31 cellular contexts compared by ENCODE assay signal in the genomic region with DNA sequence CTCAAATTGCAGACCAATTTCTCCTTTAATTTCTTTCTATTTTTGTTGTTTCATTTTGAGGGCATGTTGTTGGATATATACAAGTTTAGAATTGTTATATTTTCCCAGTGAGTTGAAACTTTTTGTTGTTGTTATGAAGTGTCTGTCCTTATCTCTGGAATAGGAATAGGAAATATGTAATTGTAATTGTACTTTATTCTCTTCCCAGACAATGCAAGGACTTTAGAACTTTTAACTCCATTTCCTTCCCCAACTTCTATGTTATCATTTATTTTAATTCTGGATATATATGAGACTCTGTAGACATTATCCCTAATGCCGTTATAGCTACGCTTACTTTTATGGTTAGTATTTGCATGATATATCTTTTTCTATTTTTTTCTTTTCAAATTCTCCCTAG.
"Had no signal": no experiment of that assay in that cellular context is flagged by ENCODE, and none has a peak within 500 bp of the region (broad histone marks: within the 10 kb centered on the region; RNA-seq: fewer than 3 reads in every experiment).

No MANE protein-coding gene starts in this region.

- H3K9ac ChIP-seq: neural progenitor cell, parathyroid adenoma had no signal

- H3K4me3 ChIP-seq: heart right ventricle, hepatocyte, left lung, lung, mucosa of descending colon, neural progenitor cell, right atrium auricular region, right lobe of liver, smooth muscle cell, stomach, testis, thyroid gland, transverse colon, upper lobe of left lung, vagina had no signal

- H2AFZ ChIP-seq: hepatocyte, neural progenitor cell, parathyroid adenoma had no signal

- H3K27me3 ChIP-seq: heart right ventricle, hepatocyte, left lung, neural progenitor cell, neutrophil, right atrium auricular region, right lobe of liver, stomach, testis, thyroid gland, transverse colon, upper lobe of left lung, vagina had no signal

- H3K27me3 Mint-ChIP-seq: naive thymus-derived CD4-positive, alpha-beta T cell; stimulated activated naive B cell treated with anti-CD40 and anti-IgM and Interleukin-4, amounts not matched to agents 10 μg/mL and 1 μg/mL and 100 μg/mL, for 72 hours had no signal

- H3K4me1 ChIP-seq: neural progenitor cell, right lobe of liver, testis, upper lobe of left lung, vagina had no signal

- H3K9me3 ChIP-seq: heart right ventricle, left lung, mucosa of descending colon, neutrophil, right atrium auricular region, right lobe of liver, stomach, testis, thyroid gland, transverse colon, upper lobe of left lung, vagina had no signal

- ATAC-seq: heart right ventricle; left colon; left lung; mucosa of descending colon; naive thymus-derived CD4-positive, alpha-beta T cell; stimulated activated naive B cell treated with anti-CD40 and anti-IgM and Interleukin-4, amounts not matched to agents 10 μg/mL and 1 μg/mL and 100 μg/mL, for 72 hours; stimulated activated naive CD8-positive, alpha-beta T cell treated with anti-CD3 and anti-CD28 coated beads, Interleukin-15, Interleukin-2, amounts not matched to agents 100 U/mL and 50 U/mL, for 24 hours had no signal

- H3K9me3 Mint-ChIP-seq: naive thymus-derived CD4-positive, alpha-beta T cell; nephron progenitor cell; neural progenitor cell had no signal

- H3K4me3 Mint-ChIP-seq: naive thymus-derived CD4-positive, alpha-beta T cell; nephron progenitor cell; neural progenitor cell; stimulated activated naive B cell treated with anti-CD40 and anti-IgM and Interleukin-4, amounts not matched to agents 10 μg/mL and 1 μg/mL and 100 μg/mL, for 72 hours had no signal

- H3K79me2 ChIP-seq: hepatocyte had no signal

- H3K36me3 ChIP-seq: neural progenitor cell had no signal

- DNase-seq: heart right ventricle; kidney; left colon; left lung; mesendoderm; midbrain; mucosa of descending colon; naive thymus-derived CD4-positive, alpha-beta T cell; nephron progenitor cell; occipital lobe; right lobe of liver; stimulated activated CD4-positive, alpha-beta T cell treated with anti-CD3 and anti-CD28 coated beads, Interleukin-1b, Interleukin-23, amount 100 ng/mL, for 48 hours; stimulated activated CD4-positive, alpha-beta T cell treated with anti-CD3 and anti-CD28 coated beads, Interleukin-2, amount 100 ng/mL, for 48 hours; stimulated activated CD4-positive, alpha-beta T cell treated with anti-CD3 and anti-CD28 coated beads, Interleukin-4, amount 100 ng/mL, for 4 hours; stimulated activated CD8-positive, alpha-beta memory T cell treated with anti-CD3 and anti-CD28 coated beads, Interleukin-4, amount 100 ng/mL, for 48 hours; stimulated activated naive B cell treated with anti-CD40 and anti-IgM and Interleukin-4, amounts not matched to agents 10 μg/mL and 1 μg/mL and 100 μg/mL, for 72 hours; stimulated activated naive CD8-positive, alpha-beta T cell treated with anti-CD3 and anti-CD28 coated beads, Interleukin-15, Interleukin-2, amounts not matched to agents 100 U/mL and 50 U/mL, for 24 hours; stomach; testis; thyroid gland; transverse colon; upper lobe of left lung had no signal

- H3K27ac Mint-ChIP-seq: nephron progenitor cell; neural progenitor cell; stimulated activated naive B cell treated with anti-CD40 and anti-IgM and Interleukin-4, amounts not matched to agents 10 μg/mL and 1 μg/mL and 100 μg/mL, for 72 hours had no signal

- H3K4me2 ChIP-seq: hepatocyte, neural progenitor cell, smooth muscle cell had no signal

- FAIRE-seq: islet of Langerhans had no signal

- H3K4me1 Mint-ChIP-seq: nephron progenitor cell, neural progenitor cell had no signal

- H3K27ac ChIP-seq: heart right ventricle, hepatocyte, left lung, neural progenitor cell, parathyroid adenoma, right atrium auricular region, stomach, testis, thyroid gland, transverse colon, vagina had no signal
